8 cellular contexts compared by ENCODE assay signal in genomic region chr17:36779550-36779949, GRCh38.
"Had no signal": no experiment of that assay in that cellular context is flagged by ENCODE, and none has a peak within 500 bp of the region (broad histone marks: within the 10 kb centered on the region; RNA-seq: fewer than 3 reads in every experiment).

No MANE protein-coding gene starts in this region.

- H3K4me3 ChIP-seq: GM12878 had no signal

- DNase-seq: GDM1, GF-D8 had no signal

- ATAC-seq: GM12878 had no signal

- FAIRE-seq: G401.6, GM12878, GM12891, GM12892, GM18507, GM19239 had no signal
